Comparison of ENCODE assay signal across 8 cellular contexts in genomic region chr12:3882896-3883564, GRCh38. TPM values are rescaled to one million over a fixed set of nuclear protein-coding genes. Genes with fewer than 3 reads are reported as not detected.
DNase-seq lines count a peak whose midpoint lies in the region; ATAC-seq and TF ChIP-seq lines count a peak whose summit lies in the region.

No MANE protein-coding gene starts in this region.

- H3K9me2 ChIP-seq in PC-3 (replicated peaks; ENCODE audit: low read length): no peaks in the 10 kb centered on the region

- H3K9me3 ChIP-seq in PC-3 (ENCODE audit: low read length): no peaks in the 10 kb centered on the region

- peak; percentile 46 for TF ChIP-seq CTCF in GM12872 (IDR thresholded peaks at IDR 0.05; ENCODE audit: insufficient read depth, low read depth, low read length)
- TF ChIP-seq CTCF in PC-3 (conservative IDR thresholded peaks at IDR 0.05; ENCODE audit: low read depth, low read length): peak; percentile 36; the same call in 1 of the 2 replicates
- TF ChIP-seq CTCF in foreskin keratinocyte (conservative IDR thresholded peaks at IDR 0.05): peak; percentile 63

- H3K36me3 ChIP-seq in PC-3 (ENCODE audit: low read depth, low read length): no peaks in the 10 kb centered on the region

- H3K4me3 ChIP-seq in PC-3 (ENCODE audit: low read length): no peak overlapping the region

- ATAC-seq in PC-3: peak; percentile 66
- ATAC-seq in foreskin keratinocyte: peak; percentile 85
- ATAC-seq in HG03378 (IDR thresholded peaks at IDR 0.05; ENCODE audit: unreplicated experiment): no peak
- ATAC-seq in GM19328 (IDR thresholded peaks at IDR 0.05; ENCODE audit: unreplicated experiment): no peak
- no peak for ATAC-seq in GM21423 (IDR thresholded peaks at IDR 0.05; ENCODE audit: unreplicated experiment)

- H3K79me2 ChIP-seq in PC-3 (ENCODE audit: low read length): no peaks in the 10 kb centered on the region

- intact Hi-C loops in PC-3 (cut with micrococcal nuclease): no loop called here

- no peak overlapping the region for H3K27ac ChIP-seq in PC-3 (ENCODE audit: low read length)
- H3K27ac ChIP-seq in foreskin keratinocyte: no peak overlapping the region

- no peak overlapping the region for H3K9ac ChIP-seq in PC-3 (ENCODE audit: low read length)

- no peaks in the 10 kb centered on the region for H3F3A ChIP-seq in PC-3 (ENCODE audit: low read length, unreplicated experiment)

- POLR2A ChIA-PET in PC-3 (lab: Charles Lee; ENCODE audit: unreplicated experiment): no interaction called here

- CTCF ChIA-PET in PC-3 (lab: Charles Lee): interaction anchor here (0.5 to 1.3 kb wide), 3 partner anchors 18 to 394 kb away, joined by 3 to 4 read pairs (median 4); no protein-coding TSS in a partner anchor

- in situ Hi-C loops in ACHN (cut with HindIII; ENCODE audit: low pct_ligation_motif_present, low pct_unique_long_range_greater_than_20kb, low sequenced_read_pairs): no loop called here

- peaks cover 28% of the 10 kb centered on the region for H3K27me3 ChIP-seq in PC-3 (ENCODE audit: low read length)
- H3K27me3 ChIP-seq in foreskin keratinocyte: peaks cover 16% of the 10 kb centered on the region

- H2AFZ ChIP-seq in PC-3 (ENCODE audit: low read length): no peak overlapping the region

- H3K4me1 ChIP-seq in PC-3 (ENCODE audit: insufficient read depth, low read length): no peaks in the 10 kb centered on the region
- H3K4me1 ChIP-seq in foreskin keratinocyte: no peaks in the 10 kb centered on the region

- no TSS peak for BruUV-seq in PC-3 (replicated peaks; lab: Mats Ljungman, UMichigan)

- H4K20me1 ChIP-seq in PC-3 (ENCODE audit: low read length): no peaks in the 10 kb centered on the region

- peak; percentile 67 for DNase-seq in ACHN
- DNase-seq in PC-3: peak; percentile 9
- peak in 1 of 2 donors; percentile 33 for DNase-seq in foreskin keratinocyte
- no peak for DNase-seq in activated CD8-positive, alpha-beta memory T cell treated with anti-CD3 and anti-CD28 coated beads for 24 hours

- no peak overlapping the region for H3K4me2 ChIP-seq in PC-3 (ENCODE audit: low read length)

RNA-seq across cellular contexts. Expression of gene PARP11, which starts 9.8 kb away (rescaled TPM):
- 0.98 and 2.2 TPM in 2 replicates for total RNA-seq in PC-3 (2014; rRNA removed)
- 5.6 and 5.7 TPM in 2 replicates for total RNA-seq in foreskin keratinocyte
- polyA plus RNA-seq in foreskin keratinocyte: 1.7 and 1.9 TPM in 2 replicates

Comparison
In these comparisons a context has a peak if more than half of its experiments do, and no peak if none do; other contexts are left out.
1. ATAC-seq: peak in PC-3 (single experiment) and foreskin keratinocyte (single experiment); none in HG03378 (single experiment), GM19328 (single experiment) and GM21423 (single experiment).
2. Peak in every context shown above with its lines, with median percentiles within 50 percentile points of each other: CTCF ChIP-seq.